25 cellular contexts compared by ENCODE assay signal in genomic region chr10:60169111-60169510, GRCh38.
"Had no signal": no experiment of that assay in that cellular context is flagged by ENCODE, and none has a peak within 500 bp of the region (broad histone marks: within the 10 kb centered on the region; RNA-seq: fewer than 3 reads in every experiment).

No MANE protein-coding gene starts in this region.

- H3K4me3 Mint-ChIP-seq: dendritic cell treated with granulocyte-macrophage colony-stimulating factor and Interleukin-4, amounts not matched to agents 40 ng/mL and 50 ng/mL, for 4 days; effector memory CD8-positive, alpha-beta T cell; endodermal cell had no signal

- H3K9me3 Mint-ChIP-seq: dendritic cell treated with granulocyte-macrophage colony-stimulating factor and Interleukin-4, amounts not matched to agents 40 ng/mL and 50 ng/mL, for 4 days; effector memory CD8-positive, alpha-beta T cell; endodermal cell had no signal

- H3K4me3 ChIP-seq: colonic mucosa, esophagus squamous epithelium, gastrocnemius medialis, heart right ventricle, left lung, lower lobe of right lung had no signal

- H3K27me3 ChIP-seq: colonic mucosa, esophagus squamous epithelium, gastrocnemius medialis, heart right ventricle, left lung had no signal

- H3K4me1 ChIP-seq: colonic mucosa, left lung, lower lobe of right lung had no signal

- ATAC-seq: effector memory CD8-positive, alpha-beta T cell; esophagus mucosa; gastrocnemius medialis; heart right ventricle; left cardiac atrium; left lung; left ventricle myocardium superior; lower lobe of right lung had no signal

- H3K27ac ChIP-seq: colonic mucosa, esophagus squamous epithelium, gastrocnemius medialis, heart right ventricle, left lung, lower lobe of right lung had no signal

- H3K27me3 Mint-ChIP-seq: dendritic cell treated with granulocyte-macrophage colony-stimulating factor and Interleukin-4, amounts not matched to agents 40 ng/mL and 50 ng/mL, for 4 days; effector memory CD8-positive, alpha-beta T cell had no signal

- H3K9me3 ChIP-seq: colonic mucosa, esophagus squamous epithelium, gastrocnemius medialis, heart right ventricle, left lung, lower lobe of right lung had no signal

- DNase-seq: colonic mucosa; cortex of kidney; effector CD8-positive, alpha-beta T cell; effector memory CD8-positive, alpha-beta T cell; endodermal cell; erythroblast; esophagus squamous epithelium; foreskin fibroblast; foreskin melanocyte; gastrocnemius medialis; glutamatergic neuron; head of caudate nucleus; heart right ventricle; hippocampal formation; left cardiac atrium; left lung; left ventricle myocardium superior; lower lobe of right lung; mesenchymal stem cell; midbrain had no signal

- H3K36me3 ChIP-seq: colonic mucosa, gastrocnemius medialis, left lung had no signal

- H3K27ac Mint-ChIP-seq: dendritic cell treated with granulocyte-macrophage colony-stimulating factor and Interleukin-4, amounts not matched to agents 40 ng/mL and 50 ng/mL, for 4 days; effector memory CD8-positive, alpha-beta T cell; endodermal cell had no signal

- FAIRE-seq: endometrium, islet of Langerhans, keratinocyte had no signal
